In genomic region chr1:19651141-19651737, GRCh38 we compare ENCODE assay signal across 9 cellular contexts. TPM values are rescaled to one million over a fixed set of nuclear protein-coding genes. Genes with fewer than 3 reads are reported as not detected.
DNase-seq lines count a peak whose midpoint lies in the region; ATAC-seq, FAIRE-seq and TF ChIP-seq lines count a peak whose summit lies in the region.
"Had no signal": no experiment of that assay in that cellular context is flagged by ENCODE, and none has a peak within 500 bp of the region (broad histone marks: within the 10 kb centered on the region; RNA-seq: fewer than 3 reads in every experiment).

No MANE protein-coding gene starts in this region.

- intact Hi-C loops in K562 (cut with micrococcal nuclease): loop anchor here (1.0 to 10.0 kb wide), 4 partner anchors 260 to 746 kb away; partner anchors contain the start of genes ALDH4A1, EMC1 and MRTO4

- TF ChIP-seq RAD21 in K562 (CRISPR knock-in tag; conservative IDR thresholded peaks at IDR 0.05 in 1 of 2, IDR thresholded peaks at IDR 0.05 in 1 of 2): peak; percentile 91 to 98

- ATAC-seq in GM18498 (IDR thresholded peaks at IDR 0.05; ENCODE audit: unreplicated experiment): peak; percentile 48
- peak; percentile 93 for ATAC-seq in K562
- ATAC-seq in HG03135 (IDR thresholded peaks at IDR 0.05; ENCODE audit: unreplicated experiment): no peak
- ATAC-seq in HG03571 (IDR thresholded peaks at IDR 0.05; ENCODE audit: unreplicated experiment): no peak

- FAIRE-seq in K562 (lab: Jason Lieb, UNC): peak; percentile 90
- FAIRE-seq: islet of Langerhans had no signal

- H3K79me2 ChIP-seq in K562 (ENCODE audit: control insufficient read depth, insufficient read depth, low read length): no peaks in the 10 kb centered on the region

- peaks cover 0 to 10% of the 10 kb centered on the region in 2 experiments; a peak in 2 of 5 replicates for H3K27me3 ChIP-seq in K562 (ENCODE audit: control insufficient read depth in 2 of 2, insufficient read depth in 2 of 2, low read length in 2 of 2)

- no peaks in the 10 kb centered on the region for H3K9me1 ChIP-seq in K562 (ENCODE audit: control insufficient read depth, insufficient read depth, low read length)

- H3K4me1 ChIP-seq in K562 (replicated peaks in 1 of 2; ENCODE audit: control insufficient read depth in 2 of 2, insufficient read depth in 2 of 2, low read length in 2 of 2): peaks cover 15 to 23% of the 10 kb centered on the region in 2 experiments; a peak in 4 of 5 replicates

- in situ Hi-C loops in K562 (cut with MboI): loop anchor here (5.0 to 25.0 kb wide), 6 partner anchors 309 to 1039 kb away; no protein-coding TSS in a partner anchor

- POLR2A ChIA-PET in K562 (lab: Yijun Ruan, JAX): interaction anchor here (0.5 to 1.1 kb wide), 8 partner anchors 11 to 697 kb away, joined by 3 to 5 read pairs (median 3); partner anchors contain the start of genes AKR7A2, EMC1, MRTO4 and SLC66A1

- H2AFZ ChIP-seq in K562 (ENCODE audit: low read depth, low read length): peak overlapping the region; percentile 86

- H3K27ac ChIP-seq in K562 (ENCODE audit: extremely low read depth, low read depth, low read length): no peak overlapping the region
- H3K27ac ChIP-seq in skin epidermis: peak overlapping the region in 15 of 21 experiments; percentile 22 to 82 (median 66)

- no peak for TF ChIP-seq EP300 in K562 (IDR thresholded peaks at IDR 0.05; ENCODE audit: low read length)

- no peak for TF ChIP-seq POLR2A in K562 (conservative IDR thresholded peaks at IDR 0.05)

- CTCF ChIA-PET in K562 (lab: Yijun Ruan, JAX; ENCODE audit: low intra/inter-chr PET ratio): interaction anchor here (0.6 to 2.7 kb wide), 10 partner anchors 185 to 767 kb away, joined by 3 to 29 read pairs (median 6); no protein-coding TSS in a partner anchor

- 3% methylated on average over 11 of the region's 11 CpGs for whole genome bisulfite sequencing in K562 (ENCODE audit: insufficient coverage, low coverage, missing lambda C conversion rate)

- H4K20me1 ChIP-seq in K562 (replicated peaks; ENCODE audit: control insufficient read depth, insufficient read depth, low read length): peaks cover 3% of the 10 kb centered on the region; the same call in 1 of the 2 replicates

- peak; percentile 83 for TF ChIP-seq CTCF in AG09319 (IDR thresholded peaks at IDR 0.05; ENCODE audit: low read depth, low read length)
- peak; percentile 93 to 97 (median 93) for TF ChIP-seq CTCF in K562 (IDR thresholded peaks at IDR 0.05 in 2 of 3, conservative IDR thresholded peaks at IDR 0.05 in 1 of 3; ENCODE audit: insufficient read depth in 2 of 3, low read depth in 1 of 3, low read length in 3 of 3)

- no peaks in the 10 kb centered on the region for H3K9me3 ChIP-seq in K562 (replicated peaks; ENCODE audit: control insufficient read depth, insufficient read depth, low read depth, low read length)

- no peaks in the 10 kb centered on the region for H3K36me3 ChIP-seq in K562 (ENCODE audit: control insufficient read depth, insufficient read depth, low read length)

- BruUV-seq in K562 (replicated peaks; lab: Mats Ljungman, UMichigan): no TSS peak

- peak overlapping the region; percentile 23 to 35; a peak in 3 of 4 replicates for H3K9ac ChIP-seq in K562 (ENCODE audit: insufficient read depth in 1 of 2, low read depth in 2 of 2, low read length in 2 of 2)

- DNase-seq in AG09319 (ENCODE audit: extremely low read depth, low read depth): peak; percentile 22
- DNase-seq in SHP77 (lab: John Stamatoyannopoulos, UW): peak; percentile 51 to 56
- peak; percentile 81 to 94 (median 84) for DNase-seq in K562 (ENCODE audit: extremely low read depth in 1 of 4, low spot score in 3 of 4)
- DNase-seq in iPS-NIHi11 (ENCODE audit: low spot score): peak; percentile 81

- H3K4me3 ChIP-seq in K562: no peak overlapping the region
- peak overlapping the region in 1 of 7 experiments; percentile 4 for H3K4me3 ChIP-seq in skin epidermis

- peak overlapping the region; percentile 59; the same call in 1 of the 2 replicates for H3K4me2 ChIP-seq in K562 (ENCODE audit: insufficient read depth, low read length)

TF ChIP-seq in K562, 482 proteins besides CTCF, POLR2A, EP300 and RAD21 (continues in another document):
- TF ChIP-seq POLR2AphosphoS2 (IDR thresholded peaks at IDR 0.05; ENCODE audit: low read length) (no peak), ZNF436 (CRISPR knock-in tag; IDR thresholded peaks at IDR 0.05) (no peak), HMG20B (CRISPR knock-in tag; IDR thresholded peaks at IDR 0.05) (no peak), SP2 (IDR thresholded peaks at IDR 0.05; ENCODE audit: extremely low read depth, low read depth, low read length, poor library complexity, severe bottlenecking) (no peak), TAF1 (IDR thresholded peaks at IDR 0.05; ENCODE audit: control insufficient read depth, extremely low read depth, insufficient read depth, low read length, severe bottlenecking) (no peak), HDAC8 (tag; IDR thresholded peaks at IDR 0.05) (no peak), MBD2 (IDR thresholded peaks at IDR 0.05; ENCODE audit: borderline replicate concordance, low read depth) (no peak), ZNF282 (CRISPR knock-in tag; IDR thresholded peaks at IDR 0.05) (no peak)
- TF ChIP-seq, protein P1, sequence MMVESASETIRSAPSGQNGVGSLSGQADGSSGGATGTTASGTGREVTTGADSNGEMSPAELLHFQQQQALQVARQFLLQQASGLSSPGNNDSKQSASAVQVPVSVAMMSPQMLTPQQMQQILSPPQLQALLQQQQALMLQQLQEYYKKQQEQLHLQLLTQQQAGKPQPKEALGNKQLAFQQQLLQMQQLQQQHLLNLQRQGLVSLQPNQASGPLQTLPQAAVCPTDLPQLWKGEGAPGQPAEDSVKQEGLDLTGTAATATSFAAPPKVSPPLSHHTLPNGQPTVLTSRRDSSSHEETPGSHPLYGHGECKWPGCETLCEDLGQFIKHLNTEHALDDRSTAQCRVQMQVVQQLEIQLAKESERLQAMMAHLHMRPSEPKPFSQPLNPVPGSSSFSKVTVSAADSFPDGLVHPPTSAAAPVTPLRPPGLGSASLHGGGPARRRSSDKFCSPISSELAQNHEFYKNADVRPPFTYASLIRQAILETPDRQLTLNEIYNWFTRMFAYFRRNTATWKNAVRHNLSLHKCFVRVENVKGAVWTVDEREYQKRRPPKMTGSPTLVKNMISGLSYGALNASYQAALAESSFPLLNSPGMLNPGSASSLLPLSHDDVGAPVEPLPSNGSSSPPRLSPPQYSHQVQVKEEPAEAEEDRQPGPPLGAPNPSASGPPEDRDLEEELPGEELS (CRISPR knock-in tag; IDR thresholded peaks at IDR 0.05; ENCODE audit: borderline replicate concordance): no peak
- TF ChIP-seq, protein P2, sequence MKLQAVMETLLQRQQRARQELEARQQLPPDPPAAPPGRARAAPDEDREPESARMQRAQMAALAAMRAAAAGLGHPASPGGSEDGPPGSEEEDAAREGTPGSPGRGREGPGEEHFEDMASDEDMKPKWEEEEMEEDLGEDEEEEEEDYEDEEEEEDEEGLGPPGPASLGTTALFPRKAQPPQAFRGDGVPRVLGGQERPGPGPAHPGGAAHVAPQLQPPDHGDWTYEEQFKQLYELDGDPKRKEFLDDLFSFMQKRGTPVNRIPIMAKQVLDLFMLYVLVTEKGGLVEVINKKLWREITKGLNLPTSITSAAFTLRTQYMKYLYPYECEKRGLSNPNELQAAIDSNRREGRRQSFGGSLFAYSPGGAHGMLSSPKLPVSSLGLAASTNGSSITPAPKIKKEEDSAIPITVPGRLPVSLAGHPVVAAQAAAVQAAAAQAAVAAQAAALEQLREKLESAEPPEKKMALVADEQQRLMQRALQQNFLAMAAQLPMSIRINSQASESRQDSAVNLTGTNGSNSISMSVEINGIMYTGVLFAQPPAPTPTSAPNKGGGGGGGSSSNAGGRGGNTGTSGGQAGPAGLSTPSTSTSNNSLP (IDR thresholded peaks at IDR 0.05; ENCODE audit: borderline replicate concordance, low read depth, low read length): no peak

RNA-seq across cellular contexts. Expression of gene NBL1, which starts 7.1 kb away (rescaled TPM):
- total RNA-seq in K562 (2011; cell fraction: chromatin; rRNA removed; ENCODE audit: low replicate concordance): 1.2 and 4.9 TPM in 2 replicates
- 2.9 and 5.3 TPM in 2 replicates for total RNA-seq in K562 (2011; cell fraction: nucleolus; rRNA removed)
- total RNA-seq in K562 (2011; cell fraction: nucleoplasm; rRNA removed): 2.1 and 4.1 TPM in 2 replicates
- total RNA-seq in K562 (2014; rRNA removed) (2.4 and 4.9 TPM in 2 replicates), K562 (2014; rRNA removed; fragmentation: Illumina TruSeq; extraction: Trizol) (0.80 and 0.91 TPM in 2 replicates), K562 (2015; rRNA removed; fragmentation: Illumina TruSeq; extraction: Trizol) (1.0 and 1.4 TPM in 2 replicates), K562 (2021) (3.4 and 3.7 TPM in 2 replicates)
- polyA plus RNA-seq in K562 (2011; rRNA removed) (3.2 and 4.1 TPM in 2 replicates), K562 (2014; fragmentation: Illumina TruSeq; extraction: Trizol) (1.3 and 2.1 TPM in 2 replicates), K562 (2014; fragmentation: Nextera tagmentation; extraction: Ambion mirVana) (under 1 TPM in 1 of 2 experiments, not detected in 1; 0.10 TPM), K562 (2014; rRNA removed) (2.2 and 2.8 TPM in 2 replicates)
- polyA plus RNA-seq in K562 (2011; cell fraction: cytosol; rRNA removed): 2.8 and 8.3 TPM in 2 replicates
- polyA plus RNA-seq in K562 (2011; cell fraction: nucleus; rRNA removed): 1.8 and 3.1 TPM in 2 replicates
- polyA plus RNA-seq in K562 (2012): 1.6 and 1.8 TPM in 2 replicates
- 2.0 and 2.8 TPM in 2 replicates for polyA minus RNA-seq in K562 (2011; rRNA and poly(A)+ RNA removed)
- polyA minus RNA-seq in K562 (2011; cell fraction: cytosol; rRNA and poly(A)+ RNA removed): 5.2 and 5.6 TPM in 2 replicates
- polyA minus RNA-seq in K562 (2011; cell fraction: nucleus; rRNA and poly(A)+ RNA removed): 0.81 and 2.0 TPM in 2 replicates

RNA-seq across cellular contexts. Expression of gene HTR6, which starts 13.4 kb away (rescaled TPM):
- total RNA-seq in K562 (2011; cell fraction: chromatin; rRNA removed; ENCODE audit: low replicate concordance): not detected in 2 replicates
- total RNA-seq in K562 (2011; cell fraction: nucleolus; rRNA removed): not detected in 2 replicates
- total RNA-seq in K562 (2011; cell fraction: nucleoplasm; rRNA removed): not detected in 2 replicates
- total RNA-seq in K562 (2014; rRNA removed) (not detected in 2 replicates), K562 (2014; rRNA removed; fragmentation: Illumina TruSeq; extraction: Trizol) (not detected in 2 replicates), K562 (2015; rRNA removed; fragmentation: Illumina TruSeq; extraction: Trizol) (not detected in 2 replicates), K562 (2021) (not detected in 2 replicates)
- polyA plus RNA-seq in K562 (2011; rRNA removed) (not detected in 2 replicates), K562 (2014; fragmentation: Illumina TruSeq; extraction: Trizol) (not detected in 2 replicates), K562 (2014; fragmentation: Nextera tagmentation; extraction: Ambion mirVana) (not detected), K562 (2014; rRNA removed) (not detected in 2 replicates)
- polyA plus RNA-seq in K562 (2011; cell fraction: cytosol; rRNA removed): not detected in 2 replicates
- not detected in 2 replicates for polyA plus RNA-seq in K562 (2011; cell fraction: nucleus; rRNA removed)
- polyA plus RNA-seq in K562 (2012): not detected in 2 replicates
- not detected in 2 replicates for polyA minus RNA-seq in K562 (2011; rRNA and poly(A)+ RNA removed)
- polyA minus RNA-seq in K562 (2011; cell fraction: cytosol; rRNA and poly(A)+ RNA removed): not detected in 2 replicates
- not detected in 2 replicates for polyA minus RNA-seq in K562 (2011; cell fraction: nucleus; rRNA and poly(A)+ RNA removed)

Comparison
In these comparisons a context has a peak if more than half of its experiments do, and no peak if none do; other contexts are left out.
1. DNase-seq: peak in every context shown above with its lines; median percentile 84 in K562; 81 in iPS-NIHi11; 54 in SHP77; 22 in AG09319.
2. ATAC-seq: peak in GM18498 (single experiment) and K562 (single experiment); none in HG03135 (single experiment) and HG03571 (single experiment).